8 cellular contexts compared by ENCODE assay signal in the genomic region with DNA sequence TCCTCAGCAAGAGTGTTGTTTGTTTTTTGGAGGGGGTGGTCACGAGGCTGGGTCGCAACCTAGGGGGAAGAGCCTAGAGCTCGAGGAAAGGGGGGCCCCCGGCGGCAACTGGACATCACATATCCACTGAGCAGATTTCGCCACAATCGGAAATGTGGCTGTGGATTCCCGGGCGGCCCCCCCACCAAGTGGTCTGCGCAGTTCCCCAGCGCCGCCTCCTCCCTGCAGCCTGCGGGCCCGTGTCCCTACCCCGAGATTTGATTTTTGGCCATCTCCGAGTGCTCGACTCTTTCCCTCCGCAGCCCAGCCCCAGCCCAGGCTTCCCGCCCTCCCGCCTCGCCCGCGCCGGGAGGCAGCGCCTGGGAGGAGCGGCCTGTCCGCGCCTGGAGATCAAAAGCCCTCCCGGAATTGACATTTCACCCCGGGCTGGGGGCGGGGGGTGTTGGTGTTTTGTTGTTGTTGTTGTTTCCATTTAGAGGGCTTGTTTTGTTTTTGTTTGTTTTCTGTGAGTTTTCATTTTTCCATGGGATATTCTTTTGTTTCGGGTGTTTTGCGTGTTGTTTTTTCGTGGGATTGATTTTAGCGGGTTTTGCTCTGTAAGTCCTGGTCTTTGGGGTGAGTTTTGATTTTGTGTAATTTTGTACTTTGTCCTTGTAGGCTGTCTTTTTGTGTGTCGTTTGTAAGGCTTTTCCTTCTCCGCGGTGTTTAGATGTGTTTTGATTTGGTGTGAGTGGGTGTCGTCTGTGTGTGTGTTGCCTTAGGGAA. TPM values are rescaled to one million over a fixed set of nuclear protein-coding genes. Genes with fewer than 3 reads are reported as not detected.
A peak's percentile ranks its signal among the peaks of the same experiment; 100 is the strongest.
DNase-seq lines count a peak whose midpoint lies in the region; ATAC-seq and TF ChIP-seq lines count a peak whose summit lies in the region.

No MANE protein-coding gene starts in this region.

- BruUV-seq in mammary epithelial cell (replicated peaks; lab: Mats Ljungman, UMichigan) = no TSS peak

- peaks cover 4% of the 10 kb centered on the region; the same call in 1 of the 2 replicates for H3F3A ChIP-seq in MM.1S (ENCODE audit: insufficient read depth, low read length)
- no peaks in the 10 kb centered on the region for H3F3A ChIP-seq in GM23248 (ENCODE audit: insufficient read depth)

- no peak for TF ChIP-seq CTCF in GM10248 (IDR thresholded peaks at IDR 0.05; ENCODE audit: control extremely low read depth, extremely low read depth, low read depth, missing control alignments)
- no peak for TF ChIP-seq CTCF in MM.1S (IDR thresholded peaks at IDR 0.05; ENCODE audit: low read length)
- TF ChIP-seq CTCF in mammary epithelial cell (conservative IDR thresholded peaks at IDR 0.05 in 1 of 2, IDR thresholded peaks at IDR 0.05 in 1 of 2; ENCODE audit: extremely low read depth in 1 of 2, insufficient read depth in 1 of 2, low read depth in 1 of 2, low read length in 2 of 2) = no peak

- intact Hi-C loops in mammary epithelial cell (cut with micrococcal nuclease) = loop anchor here (2.0 kb wide), 1 partner anchor 85 kb away; the partner anchor contains the start of gene ZCCHC7

- WGBS in mammary epithelial cell (ENCODE audit: low coverage, missing lambda C conversion rate) = 10% methylated on average over 18 of the region's 39 CpGs
- 14 to 18% methylated on average over 30 to 39 of the region's 39 CpGs for WGBS in GM23248 (ENCODE audit: low coverage in 1 of 2, low lambda C conversion rate in 2 of 2, missing lambda C conversion rate in 2 of 2), 2 experiments

- ATAC-seq in GM19023 (IDR thresholded peaks at IDR 0.05; ENCODE audit: unreplicated experiment) = no peak

- H3K9me2 ChIP-seq in MM.1S (replicated peaks; ENCODE audit: insufficient read depth, low read length) (no peaks in the 10 kb centered on the region), GM23248 (ENCODE audit: insufficient read depth) (no peaks in the 10 kb centered on the region)

- H3K4me3 ChIP-seq in MM.1S (ENCODE audit: low read length) = peak overlapping the region; percentile 63
- H3K4me3 ChIP-seq in mammary epithelial cell (replicated peaks in 1 of 3; ENCODE audit: insufficient read depth in 1 of 3, low read depth in 2 of 3, low read length in 3 of 3) = no peak overlapping the region
- H3K4me3 ChIP-seq in neuron (ENCODE audit: low read length) = peak overlapping the region; percentile 43
- H3K4me3 ChIP-seq in GM23248 = no peak overlapping the region

- H4K20me1 ChIP-seq in MM.1S (ENCODE audit: insufficient read depth, low read length) (no peaks in the 10 kb centered on the region), mammary epithelial cell (ENCODE audit: insufficient read depth, low read length) (peaks cover 3% of the 10 kb centered on the region), GM23248 (ENCODE audit: insufficient read depth) (no peaks in the 10 kb centered on the region)

- in situ Hi-C loops in mammary epithelial cell (cut with MboI; ENCODE audit: low sequenced_read_pairs in 2 of 2) = no loop called here
- in situ Hi-C loops in GM23248 (cut with MboI) = no loop called here

- H3K9ac ChIP-seq in MM.1S (ENCODE audit: low read length) = no peak overlapping the region
- H3K9ac ChIP-seq in mammary epithelial cell (ENCODE audit: insufficient read depth, low read length) = no peak overlapping the region
- no peak overlapping the region for H3K9ac ChIP-seq in GM23248

- no peaks in the 10 kb centered on the region for H3K9me3 ChIP-seq in MM.1S (replicated peaks; ENCODE audit: insufficient read depth, low read length)
- H3K9me3 ChIP-seq in mammary epithelial cell (replicated peaks; ENCODE audit: insufficient read depth, low read length) = no peaks in the 10 kb centered on the region
- no peaks in the 10 kb centered on the region for H3K9me3 ChIP-seq in neuron (ENCODE audit: low read length)
- H3K9me3 ChIP-seq in GM23248 (ENCODE audit: low read depth) = no peaks in the 10 kb centered on the region

- H3K27me3 ChIP-seq in MM.1S (replicated peaks; ENCODE audit: insufficient read depth, low read length) = peaks cover 87% of the 10 kb centered on the region
- peaks cover 69% of the 10 kb centered on the region for H3K27me3 ChIP-seq in mammary epithelial cell (ENCODE audit: insufficient read depth, low read length)
- H3K27me3 ChIP-seq in neuron (ENCODE audit: insufficient read depth, low read length) = peaks cover 51% of the 10 kb centered on the region
- H3K27me3 ChIP-seq in GM23248 (replicated peaks; ENCODE audit: insufficient read depth) = peaks cover 98% of the 10 kb centered on the region

- H3K4me2 ChIP-seq in MM.1S (ENCODE audit: low read depth, low read length) (peak overlapping the region; percentile 95), mammary epithelial cell (ENCODE audit: insufficient read depth, low read depth, low read length) (peak overlapping the region; percentile 93), GM23248 (ENCODE audit: unreplicated experiment) (no peak overlapping the region)

- CTCF ChIA-PET in GM10248 (lab: Yijun Ruan, JAX) (interaction anchor here (0.6 to 2.5 kb wide), 14 partner anchors 9 to 376 kb away, joined by 3 to 12 read pairs (median 3); partner anchors contain the start of gene ZCCHC7), mammary epithelial cell (lab: Charles Lee; ENCODE audit: low non-redundant PET) (interaction anchor here (0.6 kb wide), 1 partner anchor 8 kb away, joined by 7 read pairs; no protein-coding TSS in a partner anchor)

- H2AFZ ChIP-seq in MM.1S (ENCODE audit: low read length) (no peak overlapping the region), mammary epithelial cell (ENCODE audit: low read depth, low read length) (no peak overlapping the region), neuron (ENCODE audit: low read depth, low read length) (peak overlapping the region; percentile 90), GM23248 (no peak overlapping the region)

- dilution Hi-C loops in mammary epithelial cell (cut with HindIII; ENCODE audit: low sequenced_read_pairs) = no loop called here

- H3K27ac ChIP-seq in MM.1S (ENCODE audit: low read length) = no peak overlapping the region
- no peak overlapping the region for H3K27ac ChIP-seq in mammary epithelial cell (ENCODE audit: insufficient read depth, low read depth, low read length)
- no peak overlapping the region for H3K27ac ChIP-seq in GM23248

- POLR2A ChIA-PET in GM10248 (lab: Yijun Ruan, JAX) = no interaction called here

- H3K79me2 ChIP-seq in MM.1S (ENCODE audit: low read length) (no peaks in the 10 kb centered on the region), mammary epithelial cell (ENCODE audit: insufficient read depth, low read length) (no peaks in the 10 kb centered on the region), GM23248 (ENCODE audit: insufficient read depth) (no peaks in the 10 kb centered on the region)

- peaks cover 6% of the 10 kb centered on the region; the same call in 1 of the 2 replicates for H3K4me1 ChIP-seq in MM.1S (ENCODE audit: low read length)
- peaks cover 24% of the 10 kb centered on the region for H3K4me1 ChIP-seq in mammary epithelial cell (ENCODE audit: insufficient read depth, low read length)
- H3K4me1 ChIP-seq in neuron (ENCODE audit: insufficient read depth, low read length) = peaks cover 13% of the 10 kb centered on the region
- H3K4me1 ChIP-seq in GM23248 (ENCODE audit: insufficient read depth) = no peaks in the 10 kb centered on the region; the same call in none of the 2 replicates

- peak; percentile 40 for DNase-seq in GM10248 (ENCODE audit: extremely low spot score)
- no peak for DNase-seq in MM.1S
- no peak for DNase-seq in mammary epithelial cell
- DNase-seq in central memory CD4-positive, alpha-beta T cell = no peak
- DNase-seq in KG1 (lab: John Stamatoyannopoulos, UW) = no peak
- no peak for DNase-seq in GM23248

- H3K36me3 ChIP-seq in MM.1S (replicated peaks; ENCODE audit: insufficient read depth, low read length) (no peaks in the 10 kb centered on the region), mammary epithelial cell (ENCODE audit: insufficient read depth, low read length) (no peaks in the 10 kb centered on the region), neuron (ENCODE audit: insufficient read depth, low read length) (no peaks in the 10 kb centered on the region), GM23248 (ENCODE audit: low read depth) (no peaks in the 10 kb centered on the region)

RNA-seq across cellular contexts. Expression of gene PAX5, which starts 1.6 kb away (rescaled TPM):
- not detected for total RNA-seq in mammary epithelial cell
- polyA plus RNA-seq in mammary epithelial cell (not detected), GM23248 (2016; fragmentation: Nextera tagmentation; extraction: Ambion mirVana) (0.09 TPM in 1 of 2 replicates, not detected in the other)
- polyA minus RNA-seq in mammary epithelial cell = not detected
- total RNA-seq in GM23248 (2014; rRNA removed; shearing (Covaris generic)) = not detected in 2 replicates

Comparison
In these comparisons a context has a peak if more than half of its experiments do, and no peak if none do; other contexts are left out.
1. H3K4me3 ChIP-seq: peak in MM.1S (single experiment) and neuron (single experiment); none in mammary epithelial cell (0 of 3) and GM23248 (single experiment).